Comparison of ENCODE assay signal across 27 cellular contexts in genomic region chr13:114116734-114117133, GRCh38. TPM values are rescaled to one million over a fixed set of nuclear protein-coding genes. Genes with fewer than 3 reads are reported as not detected.
DNase-seq lines count a peak whose midpoint lies in the region; ATAC-seq, FAIRE-seq and TF ChIP-seq lines count a peak whose summit lies in the region.
"Had no signal": no experiment of that assay in that cellular context is flagged by ENCODE, and none has a peak within 500 bp of the region (broad histone marks: within the 10 kb centered on the region; RNA-seq: fewer than 3 reads in every experiment).

No MANE protein-coding gene starts in this region.

- TF ChIP-seq CTCF in CD14-positive monocyte (IDR thresholded peaks at IDR 0.05) = no peak
- TF ChIP-seq CTCF in CD4-positive, alpha-beta T cell (IDR thresholded peaks at IDR 0.05) = no peak
- TF ChIP-seq CTCF in H1 (IDR thresholded peaks at IDR 0.05; ENCODE audit: control extremely low read depth in 1 of 3, insufficient read depth in 1 of 3, low read depth in 1 of 3, low read length in 3 of 3) = no peak
- no peak for TF ChIP-seq CTCF in mucosa of descending colon (IDR thresholded peaks at IDR 0.05)

- CTCF ChIA-PET in CD4-positive, alpha-beta T cell (lab: Charles Lee) = no interaction called here
- CTCF ChIA-PET in H1 (lab: Charles Lee; ENCODE audit: partially characterized antibody) = no interaction called here

- H3K4me1 Mint-ChIP-seq in CD14-positive monocyte = peaks cover 54% of the 10 kb centered on the region
- peaks cover 84% of the 10 kb centered on the region for H3K4me1 Mint-ChIP-seq in CD4-positive, alpha-beta T cell (ENCODE audit: low read depth)
- H3K4me1 Mint-ChIP-seq in stimulated activated naive CD8-positive, alpha-beta T cell treated with anti-CD3 and anti-CD28 coated beads, Interleukin-15, amount 100 ng/mL, for 72 hours = peaks cover 92% of the 10 kb centered on the region

- H3K23me2 ChIP-seq in H1 (ENCODE audit: low read depth, low read length) = 0 out of 2 replicates have a peak, but pooled peaks cover 2% of the 10 kb centered on the region

- no peak overlapping the region for H2BK120ac ChIP-seq in H1 (replicated peaks; ENCODE audit: low read depth, low read length)

- H2BK12ac ChIP-seq in H1 (ENCODE audit: low read depth, low read length) = peak overlapping the region; percentile 39; the same call in 1 of the 2 replicates

- H3K27me3 ChIP-seq in CD4-positive, alpha-beta T cell (ENCODE audit: control insufficient read depth, insufficient read depth, low read length) = no peaks in the 10 kb centered on the region
- H3K27me3 ChIP-seq in H1 (replicated peaks in 1 of 4; ENCODE audit: control insufficient read depth in 3 of 4, extremely low read depth in 1 of 4, insufficient read depth in 3 of 4, low read length in 3 of 4) = no peaks in the 10 kb centered on the region
- H3K27me3 ChIP-seq: breast epithelium, gastroesophageal sphincter, SJCRH30 had no signal

- no peak overlapping the region for H3K56ac ChIP-seq in H1 (replicated peaks; ENCODE audit: insufficient read length, low read depth, low read length)

- H3K4me3 ChIP-seq in H1 (ENCODE audit: extremely low read depth in 1 of 4, insufficient read depth in 2 of 4, low read depth in 3 of 4, low read length in 4 of 4) (no peak overlapping the region), mucosa of descending colon (no peak overlapping the region)
- H3K4me3 ChIP-seq: breast epithelium, gastroesophageal sphincter, K562, SJCRH30 had no signal

- H3K23ac ChIP-seq in H1 (ENCODE audit: insufficient read length) = no peak overlapping the region

- no peak for ATAC-seq in CD4-positive, alpha-beta T cell (ENCODE audit: poor library complexity)
- ATAC-seq in mucosa of descending colon = no peak
- no peak for ATAC-seq in stimulated activated naive CD8-positive, alpha-beta T cell treated with anti-CD3 and anti-CD28 coated beads, Interleukin-15, amount 100 ng/mL, for 72 hours
- ATAC-seq: gastroesophageal sphincter, K562 had no signal

- intact Hi-C loops in CD14-positive monocyte (cut with micrococcal nuclease) = loop anchor here (5.0 to 10.0 kb wide), 2 partner anchors 111 to 162 kb away; no protein-coding TSS in a partner anchor
- intact Hi-C loops in CD4-positive, alpha-beta T cell (cut with DNase I, micrococcal nuclease) = no loop called here
- intact Hi-C loops in mucosa of descending colon (cut with DNase I, micrococcal nuclease) = no loop called here

- H3K9me3 Mint-ChIP-seq in CD14-positive monocyte = peaks cover 0 to 3% (median 0%) of the 10 kb centered on the region in 7 donors
- H3K9me3 Mint-ChIP-seq in CD4-positive, alpha-beta T cell = no peaks in the 10 kb centered on the region
- H3K9me3 Mint-ChIP-seq in stimulated activated naive CD8-positive, alpha-beta T cell treated with anti-CD3 and anti-CD28 coated beads, Interleukin-15, amount 100 ng/mL, for 72 hours = no peaks in the 10 kb centered on the region
- H3K9me3 Mint-ChIP-seq: activated naive CD4-positive, alpha-beta T cell treated with anti-CD3 and anti-CD28 coated beads, Interleukin-2, amount 50 U/mL, for 24 hours; memory B cell; type B pancreatic cell had no signal

- no peak overlapping the region for H3K14ac ChIP-seq in H1 (ENCODE audit: insufficient read length)

- no peaks in the 10 kb centered on the region for H3K9me3 ChIP-seq in CD4-positive, alpha-beta T cell (ENCODE audit: control insufficient read depth, low read length)
- no peaks in the 10 kb centered on the region; a peak in 1 of 4 replicates for H3K9me3 ChIP-seq in H1 (ENCODE audit: insufficient read depth in 2 of 2, low read depth in 1 of 2, low read length in 1 of 2)
- H3K9me3 ChIP-seq in mucosa of descending colon = no peaks in the 10 kb centered on the region
- H3K9me3 ChIP-seq: breast epithelium, gastroesophageal sphincter, SJCRH30 had no signal

- no peak for TF ChIP-seq RAD21 in H1 (IDR thresholded peaks at IDR 0.05 in 1 of 2, conservative IDR thresholded peaks at IDR 0.05 in 1 of 2; ENCODE audit: low read depth in 2 of 2, low read length in 2 of 2)

- peak; percentile 10 for DNase-seq in CD14-positive monocyte (ENCODE audit: low spot score)
- peak in 2 of 10 experiments; percentile 0 to 4 for DNase-seq in CD4-positive, alpha-beta T cell
- no peak for DNase-seq in H1 (ENCODE audit: low read depth in 1 of 2, low spot score in 2 of 2)
- DNase-seq in mucosa of descending colon = peak in 2 of 3 donors; percentile 14 to 28
- DNase-seq in stimulated activated naive CD8-positive, alpha-beta T cell treated with anti-CD3 and anti-CD28 coated beads, Interleukin-15, amount 100 ng/mL, for 72 hours = no peak
- DNase-seq in NCI-H526 treated with DMSO at 0.1 percent for 48 hours (lab: John Stamatoyannopoulos, UW) = no peak
- DNase-seq in CD1c-positive myeloid dendritic cell (ENCODE audit: extremely low spot score) = no peak
- DNase-seq: activated CD4-positive, alpha-beta T cell treated with anti-CD3 and anti-CD28 coated beads for 48 hours; activated T-cell treated with anti-CD3 and anti-CD28 coated beads, Interleukin-2, amount 50 U/mL, for 48 hours; anterior cingulate cortex; C1 segment of cervical spinal cord; DND-41; GF-D8; NCI-H1048; NCI-H1694 treated with DMSO at 0.1 percent for 48 hours; NCI-H446; NCI-H82; SJCRH30; stimulated activated CD4-positive, alpha-beta T cell treated with anti-CD3 and anti-CD28 coated beads, Interleukin-4, amount 100 ng/mL, for 24 hours; substantia nigra; T-helper 9 cell had no signal

- H3K4me2 ChIP-seq in H1 (ENCODE audit: insufficient read depth in 1 of 2, low read depth in 2 of 2, low read length in 2 of 2) = no peak overlapping the region

- TF ChIP-seq EP300 in H1 (IDR thresholded peaks at IDR 0.05; ENCODE audit: borderline replicate concordance in 1 of 2, low read depth in 2 of 2, low read length in 2 of 2) = no peak

- H3K4me3 Mint-ChIP-seq in CD14-positive monocyte = no peak overlapping the region
- no peak overlapping the region for H3K4me3 Mint-ChIP-seq in CD4-positive, alpha-beta T cell
- H3K4me3 Mint-ChIP-seq in stimulated activated naive CD8-positive, alpha-beta T cell treated with anti-CD3 and anti-CD28 coated beads, Interleukin-15, amount 100 ng/mL, for 72 hours = no peak overlapping the region
- H3K4me3 Mint-ChIP-seq: activated naive CD4-positive, alpha-beta T cell treated with anti-CD3 and anti-CD28 coated beads, Interleukin-2, amount 50 U/mL, for 24 hours; memory B cell; type B pancreatic cell had no signal

- no peak overlapping the region for H2AFZ ChIP-seq in H1 (ENCODE audit: low read length)

- no peak overlapping the region; a peak in 1 of 7 replicates for H3K9ac ChIP-seq in H1 (replicated peaks in 1 of 4; ENCODE audit: extremely low read depth in 1 of 4, low read depth in 3 of 4, low read length in 3 of 4)

- H4K5ac ChIP-seq in H1 (ENCODE audit: insufficient read length, low read depth, low read length) = peak overlapping the region; percentile 17

- H2AK5ac ChIP-seq in H1 (ENCODE audit: low read depth, low read length) = peak overlapping the region; percentile 53; the same call in 1 of the 2 replicates

- H3K27ac ChIP-seq in CD4-positive, alpha-beta T cell (ENCODE audit: low read depth, low read length) = no peak overlapping the region
- no peak overlapping the region; the same call in 1 of the 2 replicates for H3K27ac ChIP-seq in H1 (ENCODE audit: low read depth, low read length)
- H3K27ac ChIP-seq: breast epithelium, SJCRH30 had no signal

- peaks cover 11 to 32% (median 22%) of the 10 kb centered on the region in 4 experiments for H3K4me1 ChIP-seq in H1 (replicated peaks in 1 of 4; ENCODE audit: control insufficient read depth in 3 of 4, insufficient read depth in 4 of 4, low read length in 3 of 4)
- peaks cover 22% of the 10 kb centered on the region for H3K4me1 ChIP-seq in mucosa of descending colon (ENCODE audit: low read depth)
- H3K4me1 ChIP-seq: breast epithelium had no signal

- no peak overlapping the region for H4K91ac ChIP-seq in H1 (replicated peaks; ENCODE audit: insufficient read length, low read length)

- TF ChIP-seq POLR2A in H1 (IDR thresholded peaks at IDR 0.05; ENCODE audit: control extremely low read depth in 1 of 2, low read depth in 2 of 2, low read length in 2 of 2) = no peak

- H3K79me1 ChIP-seq in H1 (ENCODE audit: low read depth, low read length) = peaks cover 11% of the 10 kb centered on the region

- H3K27ac Mint-ChIP-seq in CD14-positive monocyte = peak overlapping the region in 1 of 7 donors; percentile 50
- H3K27ac Mint-ChIP-seq in CD4-positive, alpha-beta T cell = peak overlapping the region; percentile 91
- peak overlapping the region in 1 of 2 donors; percentile 72 for H3K27ac Mint-ChIP-seq in stimulated activated naive CD8-positive, alpha-beta T cell treated with anti-CD3 and anti-CD28 coated beads, Interleukin-15, amount 100 ng/mL, for 72 hours
- H3K27ac Mint-ChIP-seq: activated naive CD4-positive, alpha-beta T cell treated with anti-CD3 and anti-CD28 coated beads, Interleukin-2, amount 50 U/mL, for 24 hours; memory B cell; type B pancreatic cell had no signal

- WGBS in H1 (ENCODE audit: extremely low coverage in 1 of 2, insufficient coverage in 1 of 2, insufficient read length in 1 of 2, insufficient replicate concordance in 2 of 2, low coverage in 1 of 2, low lambda C conversion rate in 2 of 2, missing lambda C conversion rate in 1 of 2), 2 experiments = 88% methylated on average over 17 of the region's 17 CpGs; no CpG with 5 or more reads in 1 of the 2 experiments

- no peak overlapping the region for H2BK15ac ChIP-seq in H1 (ENCODE audit: low read length)

- H3K79me2 ChIP-seq in H1 (ENCODE audit: control insufficient read depth in 1 of 2, insufficient read depth in 2 of 2, low read length in 2 of 2) = peaks cover 0 to 28% of the 10 kb centered on the region in 2 experiments; a peak in 2 of 4 replicates

- H3K4ac ChIP-seq in H1 (replicated peaks; ENCODE audit: insufficient read length, low read depth, low read length) = no peak overlapping the region

- H3K36me3 Mint-ChIP-seq in CD14-positive monocyte = peaks cover 40 to 60% of the 10 kb centered on the region in 2 donors
- peaks cover 83% of the 10 kb centered on the region for H3K36me3 Mint-ChIP-seq in CD4-positive, alpha-beta T cell (ENCODE audit: low read depth)

- H2BK20ac ChIP-seq in H1 (ENCODE audit: low read length) = no peak overlapping the region

- H2BK5ac ChIP-seq in H1 (ENCODE audit: low read depth, low read length) = peak overlapping the region; percentile 60

- H3K36me3 ChIP-seq in H1 (ENCODE audit: control insufficient read depth in 2 of 4, insufficient read depth in 4 of 4, low read length in 3 of 4) (no peaks in the 10 kb centered on the region), mucosa of descending colon (ENCODE audit: low read depth) (no peaks in the 10 kb centered on the region)
- H3K36me3 ChIP-seq: breast epithelium, SJCRH30 had no signal

- H4K20me1 ChIP-seq in H1 (replicated peaks in 1 of 2; ENCODE audit: control insufficient read depth in 1 of 2, insufficient read depth in 2 of 2, low read length in 2 of 2) = peaks cover 4 to 10% of the 10 kb centered on the region in 2 experiments

- H3K27me3 Mint-ChIP-seq in CD14-positive monocyte (ENCODE audit: low read depth in 3 of 3) = peaks cover 0 to 5% (median 3%) of the 10 kb centered on the region in 3 donors
- H3K27me3 Mint-ChIP-seq in CD4-positive, alpha-beta T cell = no peaks in the 10 kb centered on the region
- no peaks in the 10 kb centered on the region for H3K27me3 Mint-ChIP-seq in stimulated activated naive CD8-positive, alpha-beta T cell treated with anti-CD3 and anti-CD28 coated beads, Interleukin-15, amount 100 ng/mL, for 72 hours
- H3K27me3 Mint-ChIP-seq: activated naive CD4-positive, alpha-beta T cell treated with anti-CD3 and anti-CD28 coated beads, Interleukin-2, amount 50 U/mL, for 24 hours; memory B cell had no signal

- no peak for FAIRE-seq in H1 (lab: Jason Lieb, UNC)
- FAIRE-seq: K562 had no signal

- H4K8ac ChIP-seq in H1 (ENCODE audit: extremely low read depth, insufficient read depth, low read length) = no peak overlapping the region

- POLR2A ChIA-PET in CD4-positive, alpha-beta T cell (lab: Charles Lee) = no interaction called here
- POLR2A ChIA-PET in H1 (lab: Charles Lee; ENCODE audit: partially characterized antibody) = no interaction called here

- no peak overlapping the region; the same call in 1 of the 2 replicates for H3K18ac ChIP-seq in H1 (ENCODE audit: extremely low read depth, low read length)

RNA-seq across cellular contexts. Expression of gene RASA3, which starts 15.7 kb away (rescaled TPM):
- polyA plus RNA-seq in CD14-positive monocyte (10 to 100 TPM in 1 of 2 donors, 1 to 10 TPM in 1; 9.0 to 16.6 TPM), H1 (2011; rRNA removed) (7.5 and 11.0 TPM in 2 replicates)
- total RNA-seq in CD4-positive, alpha-beta T cell = 100 to 1,000 TPM; 181 to 184 TPM
- 21.9 TPM in 2 replicates for total RNA-seq in H1 (2021; fragmentation: NEBNext Ultra II Directional; extraction: Animal tissue kit (Norgen Biotek cat#: 25700))
- polyA plus RNA-seq in H1 (2011; cell fraction: cytosol; rRNA removed) = 12.9 TPM
- polyA plus RNA-seq in H1 (2011; cell fraction: nucleus; rRNA removed) = 15.0 TPM
- 11.8 to 14.5 TPM (median 13.4 TPM) in 4 replicates for polyA plus RNA-seq in H1 (2012, experiment 1 of 2)
- polyA plus RNA-seq in H1 (2012, experiment 2 of 2) = 7.7 TPM
- 11.2 TPM for polyA plus RNA-seq in H1 (2013, experiment 1 of 2)
- 11.4 TPM for polyA plus RNA-seq in H1 (2013, experiment 2 of 2)
- 10.6 and 10.8 TPM in 2 replicates for polyA minus RNA-seq in H1 (2011; rRNA and poly(A)+ RNA removed)
- polyA minus RNA-seq in H1 (2011; cell fraction: cytosol; rRNA and poly(A)+ RNA removed) = 11.4 TPM
- polyA minus RNA-seq in H1 (2011; cell fraction: nucleus; rRNA and poly(A)+ RNA removed) = 6.9 TPM
- total RNA-seq in mucosa of descending colon = 10 to 100 TPM in 1 of 3 donors, 1 to 10 TPM in 2; 7.9 to 19.0 (median 8.4) TPM

Comparison
In these comparisons a context has a peak if more than half of its experiments do, and no peak if none do; other contexts are left out.
1. DNase-seq: peak in CD14-positive monocyte (single experiment) and mucosa of descending colon (2 of 3); none in H1 (0 of 2), stimulated activated naive CD8-positive, alpha-beta T cell treated with anti-CD3 and anti-CD28 coated beads, Interleukin-15, amount 100 ng/mL, for 72 hours (0 of 2), NCI-H526 treated with DMSO at 0.1 percent for 48 hours (single experiment) and CD1c-positive myeloid dendritic cell (single experiment).
2. intact Hi-C loops: an anchor here in CD14-positive monocyte (5.0 to 10.0 kb wide); none called in CD4-positive, alpha-beta T cell and mucosa of descending colon.